ENCODE assay signal across 35 cellular contexts in genomic region chr20:42556575-42556974, GRCh38.
A peak's percentile ranks its signal among the peaks of the same experiment; 100 is the strongest.
DNase-seq lines count a peak whose midpoint lies in the region; ATAC-seq, FAIRE-seq and TF ChIP-seq lines count a peak whose summit lies in the region.
"Had no signal": no experiment of that assay in that cellular context is flagged by ENCODE, and none has a peak within 500 bp of the region (broad histone marks: within the 10 kb centered on the region; RNA-seq: fewer than 3 reads in every experiment).

No MANE protein-coding gene starts in this region.

- no peak for DNase-seq in HTR-8/SVneo (ENCODE audit: insufficient read length, low spot score)
- peak; percentile 42 for DNase-seq in esophagus muscularis mucosa (ENCODE audit: extremely low spot score)
- no peak for DNase-seq in left lobe of liver (ENCODE audit: low spot score)
- no peak for DNase-seq in HepG2 (ENCODE audit: low spot score)
- no peak for DNase-seq in DMS79 (lab: John Stamatoyannopoulos, UW)
- no peak for DNase-seq in germinal center (ENCODE audit: low spot score)
- no peak for DNase-seq in transverse colon
- DNase-seq in Calu3: no peak
- DNase-seq: 8988T; ACHN; AML-193; BE2C; C1 segment of cervical spinal cord; Caco-2; CD4-positive, alpha-beta memory T cell; CD4-positive, alpha-beta T cell; CD4-positive, CD25-positive, alpha-beta regulatory T cell; CD8-positive, alpha-beta memory T cell; CD8-positive, alpha-beta T cell; COR-L47; DMS 273 treated with DMSO at 0.1 percent for 48 hours; DMS153; DMS53; DMS79 treated with DMSO at 0.1 percent for 48 hours; DND-41; EL had no signal

- H3K4me1 Mint-ChIP-seq in Calu3 (ENCODE audit: low read depth, unreplicated experiment): peaks cover 10% of the 10 kb centered on the region
- H3K4me1 Mint-ChIP-seq: CD14-positive monocyte; CD4-positive, alpha-beta memory T cell; CD4-positive, CD25-positive, alpha-beta regulatory T cell; CD8-positive, alpha-beta memory T cell had no signal

- H3K9ac ChIP-seq in HepG2 (ENCODE audit: insufficient read depth, low read depth, low read length): no peak overlapping the region
- H3K9ac ChIP-seq: BLaER1; BLaER1 treated with 17β-estradiol and CSF1 and Interleukin-3, amounts not matched to agents 10 nM and 100 nM had no signal

- TF ChIP-seq RAD21 in HepG2 (CRISPR knock-in tag; IDR thresholded peaks at IDR 0.05): no peak

- ATAC-seq in left lobe of liver (peak; percentile 21), HepG2 (no peak)
- ATAC-seq: A549; CD8-positive, alpha-beta T cell had no signal

- no peaks in the 10 kb centered on the region for H3K36me3 Mint-ChIP-seq in Calu3 (ENCODE audit: insufficient read depth, unreplicated experiment)
- H3K36me3 Mint-ChIP-seq: CD14-positive monocyte; CD4-positive, alpha-beta memory T cell; CD4-positive, CD25-positive, alpha-beta regulatory T cell; CD8-positive, alpha-beta memory T cell; CD8-positive, alpha-beta T cell had no signal

- H3K4me2 ChIP-seq in HepG2 (ENCODE audit: low read depth, low read length): no peak overlapping the region
- H3K4me2 ChIP-seq: A549; BLaER1; BLaER1 treated with 17β-estradiol and CSF1 and Interleukin-3, amounts not matched to agents 10 nM and 100 nM had no signal

- no peak overlapping the region for H3K4me3 ChIP-seq in esophagus muscularis mucosa
- no peak overlapping the region for H3K4me3 ChIP-seq in HepG2 (replicated peaks in 1 of 3; ENCODE audit: insufficient read depth in 1 of 3, low read depth in 2 of 3, low read length in 3 of 3)
- no peak overlapping the region for H3K4me3 ChIP-seq in transverse colon
- H3K4me3 ChIP-seq: A549; BLaER1; BLaER1 treated with 17β-estradiol and CSF1 and Interleukin-3, amounts not matched to agents 10 nM and 100 nM had no signal

- in situ Hi-C loops in HepG2 (cut with HindIII; ENCODE audit: extremely low pct_ligation_motif_present, low pct_unique_long_range_greater_than_20kb) (no loop called here), transverse colon (cut with MboI; ENCODE audit: low pct_ligation_motif_present in 1 of 4, low pct_unique_long_range_greater_than_20kb in 1 of 4, low sequenced_read_pairs in 3 of 4) (no loop called here)

- WGBS in esophagus muscularis mucosa: 79% methylated on average over 2 of the region's 2 CpGs
- 0% methylated on average over 2 of the region's 2 CpGs for WGBS in HepG2 (ENCODE audit: low lambda C conversion rate)
- 43 to 82% methylated on average over 1 to 2 of the region's 2 CpGs for WGBS in transverse colon (ENCODE audit: low coverage in 1 of 2), 2 donors

- H3K27ac Mint-ChIP-seq in Calu3 (ENCODE audit: unreplicated experiment): no peak overlapping the region
- H3K27ac Mint-ChIP-seq: B cell; CD14-positive monocyte; CD4-positive, alpha-beta memory T cell; CD4-positive, alpha-beta T cell; CD4-positive, CD25-positive, alpha-beta regulatory T cell; CD8-positive, alpha-beta memory T cell; CD8-positive, alpha-beta T cell had no signal

- H2AFZ ChIP-seq in HepG2 (ENCODE audit: low read length): no peak overlapping the region

- H3K9me3 ChIP-seq in esophagus muscularis mucosa: no peaks in the 10 kb centered on the region
- H3K9me3 ChIP-seq in HepG2 (ENCODE audit: low read length): no peaks in the 10 kb centered on the region
- no peaks in the 10 kb centered on the region for H3K9me3 ChIP-seq in transverse colon
- H3K9me3 ChIP-seq: A549; BE2C; BLaER1; BLaER1 treated with 17β-estradiol and CSF1 and Interleukin-3, amounts not matched to agents 10 nM and 100 nM; Caco-2 had no signal

- H3K27me3 ChIP-seq in esophagus muscularis mucosa (no peaks in the 10 kb centered on the region), HepG2 (ENCODE audit: control insufficient read depth in 1 of 2, insufficient read depth in 2 of 2, low read length in 2 of 2) (no peaks in the 10 kb centered on the region), transverse colon (no peaks in the 10 kb centered on the region)
- H3K27me3 ChIP-seq: BE2C; BLaER1; BLaER1 treated with 17β-estradiol and CSF1 and Interleukin-3, amounts not matched to agents 10 nM and 100 nM had no signal

- H3K9me3 Mint-ChIP-seq in Calu3 (ENCODE audit: low read depth, unreplicated experiment): peaks cover 2% of the 10 kb centered on the region
- H3K9me3 Mint-ChIP-seq: CD8-positive, alpha-beta T cell had no signal

- CTCF ChIA-PET in HepG2 (lab: Yijun Ruan, JAX; ENCODE audit: low intra/inter-chr PET ratio, low total read pairs): no interaction called here
- CTCF ChIA-PET in Calu3 (lab: Charles Lee): no interaction called here

- POLR2A ChIA-PET in HepG2 (lab: Yijun Ruan, JAX): no interaction called here

- H3K4me3 Mint-ChIP-seq in Calu3 (ENCODE audit: low read depth, unreplicated experiment): no peak overlapping the region
- H3K4me3 Mint-ChIP-seq: B cell; CD14-positive monocyte; CD4-positive, alpha-beta memory T cell; CD4-positive, alpha-beta T cell; CD4-positive, CD25-positive, alpha-beta regulatory T cell; CD8-positive, alpha-beta memory T cell; CD8-positive, alpha-beta T cell had no signal

- TF ChIP-seq EP300 in esophagus muscularis mucosa (IDR thresholded peaks at IDR 0.05) (no peak), HepG2 (IDR thresholded peaks at IDR 0.05; ENCODE audit: low read depth in 2 of 2, low read length in 2 of 2) (no peak), HepG2 (CRISPR knock-in tag; IDR thresholded peaks at IDR 0.05; ENCODE audit: borderline replicate concordance) (no peak), transverse colon (IDR thresholded peaks at IDR 0.05; ENCODE audit: low read depth) (no peak)

- TF ChIP-seq CTCF in esophagus muscularis mucosa (IDR thresholded peaks at IDR 0.05) (no peak), HepG2 (CRISPR knock-in tag; IDR thresholded peaks at IDR 0.05) (no peak), transverse colon (IDR thresholded peaks at IDR 0.05) (no peak), Calu3 (IDR thresholded peaks at IDR 0.05; ENCODE audit: unreplicated experiment) (no peak)

- H3K36me3 ChIP-seq in esophagus muscularis mucosa: no peaks in the 10 kb centered on the region
- no peaks in the 10 kb centered on the region for H3K36me3 ChIP-seq in HepG2 (replicated peaks in 1 of 2; ENCODE audit: control insufficient read depth in 1 of 2, insufficient read depth in 2 of 2, low read length in 2 of 2)
- H3K36me3 ChIP-seq in transverse colon: no peaks in the 10 kb centered on the region
- H3K36me3 ChIP-seq: BE2C; BLaER1; BLaER1 treated with 17β-estradiol and CSF1 and Interleukin-3, amounts not matched to agents 10 nM and 100 nM had no signal

- H3K4me1 ChIP-seq in esophagus muscularis mucosa (no peaks in the 10 kb centered on the region), HepG2 (ENCODE audit: insufficient read depth, low read length) (no peaks in the 10 kb centered on the region), transverse colon (no peaks in the 10 kb centered on the region)
- H3K4me1 ChIP-seq: A549, BE2C, Caco-2 had no signal

- no peaks in the 10 kb centered on the region for H4K20me1 ChIP-seq in HepG2 (ENCODE audit: insufficient read depth, low read length)
- H4K20me1 ChIP-seq: BLaER1; BLaER1 treated with 17β-estradiol and CSF1 and Interleukin-3, amounts not matched to agents 10 nM and 100 nM had no signal

- FAIRE-seq in HTR-8/SVneo (lab: Jason Lieb, UNC) (peak; percentile 77), HepG2 (lab: Jason Lieb, UNC) (no peak)
- FAIRE-seq: A204.1, A549, D721Med had no signal

- TF ChIP-seq POLR2A in esophagus muscularis mucosa (IDR thresholded peaks at IDR 0.05; ENCODE audit: low read depth) (no peak), HepG2 (IDR thresholded peaks at IDR 0.05; ENCODE audit: insufficient read depth in 1 of 2, low read depth in 2 of 2, low read length in 2 of 2) (no peak), transverse colon (IDR thresholded peaks at IDR 0.05) (no peak)

- intact Hi-C loops in esophagus muscularis mucosa (cut with DNase I): no loop called here
- intact Hi-C loops in HepG2 (cut with micrococcal nuclease; ENCODE audit: unreplicated experiment): no loop called here
- intact Hi-C loops in transverse colon (cut with DNase I; ENCODE audit: low total_unique reads): no loop called here
- intact Hi-C loops in Calu3 (cut with micrococcal nuclease; ENCODE audit: unreplicated experiment): no loop called here

- no TSS peak for BruUV-seq in HepG2 (replicated peaks; lab: Mats Ljungman, UMichigan)
- no TSS peak for BruUV-seq in Calu3 (replicated peaks; lab: Mats Ljungman, UMichigan)

- peaks cover 31% of the 10 kb centered on the region for H3K27me3 Mint-ChIP-seq in Calu3 (ENCODE audit: unreplicated experiment)
- H3K27me3 Mint-ChIP-seq: B cell; CD4-positive, alpha-beta memory T cell; CD4-positive, alpha-beta T cell; CD4-positive, CD25-positive, alpha-beta regulatory T cell had no signal

- no peak overlapping the region for H3K27ac ChIP-seq in esophagus muscularis mucosa (replicated peaks in 1 of 4)
- no peak overlapping the region for H3K27ac ChIP-seq in HepG2 (ENCODE audit: extremely low read length, insufficient read depth, low read length)
- H3K27ac ChIP-seq in transverse colon: no peak overlapping the region
- H3K27ac ChIP-seq: 22Rv1; A549; BLaER1; BLaER1 treated with 17β-estradiol and CSF1 and Interleukin-3, amounts not matched to agents 10 nM and 100 nM; C4-2B had no signal

- H3K79me2 ChIP-seq in HepG2 (ENCODE audit: insufficient read depth, low read length): no peaks in the 10 kb centered on the region

TF ChIP-seq in HepG2, 621 proteins besides CTCF, POLR2A, EP300 and RAD21:
- TF ChIP-seq ZNF781 (CRISPR knock-in tag; IDR thresholded peaks at IDR 0.05; ENCODE audit: borderline replicate concordance, not compliant biosample characterization) (no peak), CEBPB (IDR thresholded peaks at IDR 0.05; ENCODE audit: borderline replicate concordance, low read depth, low read length) (peak; percentile 68)
TF ChIP-seq in HepG2: peak in this region for 1.
